Comparison of ENCODE assay signal across 33 cellular contexts in the genomic region with DNA sequence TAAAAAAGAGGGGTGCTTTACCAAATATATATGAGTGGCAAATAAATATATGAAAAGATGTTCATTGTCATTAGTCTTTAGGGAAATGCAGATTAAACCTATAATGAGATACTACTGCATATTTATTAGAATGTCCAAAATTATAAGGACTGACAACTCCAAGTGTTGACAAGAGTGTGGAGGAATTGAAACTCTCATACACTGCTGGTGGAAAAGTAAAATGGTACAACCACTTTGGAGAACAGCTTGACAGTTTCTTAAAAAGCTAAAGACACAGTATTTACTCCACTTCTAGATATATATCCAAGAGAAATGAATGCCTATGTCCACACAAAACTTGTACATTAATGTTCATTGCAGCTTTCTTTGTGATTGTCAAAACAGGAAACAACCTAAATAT. TPM values are rescaled to one million over a fixed set of nuclear protein-coding genes. Genes with fewer than 3 reads are reported as not detected.
"Had no signal": no experiment of that assay in that cellular context is flagged by ENCODE, and none has a peak within 500 bp of the region (broad histone marks: within the 10 kb centered on the region; RNA-seq: fewer than 3 reads in every experiment).

No MANE protein-coding gene starts in this region.

- H3K36me3 Mint-ChIP-seq: activated CD8-positive, alpha-beta memory T cell treated with anti-CD3 and anti-CD28 coated beads, Interleukin-2, amount 10 ng/mL, durations not matched to agents 7 days and 5 days; activated naive CD4-positive, alpha-beta T cell treated with anti-CD3 and anti-CD28 coated beads, Interleukin-2, amount 10 ng/mL, durations not matched to agents 7 days and 5 days; activated naive CD8-positive, alpha-beta T cell had no signal

- FAIRE-seq: RCC 7860 had no signal

- H3K27me3 ChIP-seq: brain microvascular endothelial cell, MG63 had no signal

- H3K36me3 ChIP-seq: brain microvascular endothelial cell, MG63, WERI-Rb-1 had no signal

- H3K27me3 Mint-ChIP-seq: activated CD4-positive, alpha-beta memory T cell treated with anti-CD3 and anti-CD28 coated beads, Interleukin-2, amount 10 ng/mL, durations not matched to agents 7 days and 5 days; activated CD8-positive, alpha-beta memory T cell treated with anti-CD3 and anti-CD28 coated beads, Interleukin-2, amount 10 ng/mL, durations not matched to agents 7 days and 5 days; activated naive CD8-positive, alpha-beta T cell; activated naive CD8-positive, alpha-beta T cell treated with anti-CD3 and anti-CD28 coated beads, Interleukin-2, amount 50 U/mL, for 24 hours; central memory CD8-positive, alpha-beta T cell had no signal

- H3K4me3 Mint-ChIP-seq: activated CD4-positive, alpha-beta memory T cell treated with anti-CD3 and anti-CD28 coated beads, Interleukin-2, amount 10 ng/mL, durations not matched to agents 7 days and 5 days; activated CD8-positive, alpha-beta memory T cell treated with anti-CD3 and anti-CD28 coated beads, Interleukin-2, amount 10 ng/mL, durations not matched to agents 7 days and 5 days; activated naive CD4-positive, alpha-beta T cell treated with anti-CD3 and anti-CD28 coated beads, Interleukin-2, amount 10 ng/mL, durations not matched to agents 7 days and 5 days; activated naive CD8-positive, alpha-beta T cell; activated naive CD8-positive, alpha-beta T cell treated with anti-CD3 and anti-CD28 coated beads, Interleukin-2, amount 50 U/mL, for 24 hours; central memory CD8-positive, alpha-beta T cell had no signal

- ATAC-seq: activated CD8-positive, alpha-beta memory T cell treated with anti-CD3 and anti-CD28 coated beads, Interleukin-2, amount 10 ng/mL, durations not matched to agents 7 days and 5 days; activated naive CD8-positive, alpha-beta T cell treated with anti-CD3 and anti-CD28 coated beads, Interleukin-2, amount 50 U/mL, for 24 hours had no signal

- DNase-seq: activated CD4-positive, alpha-beta memory T cell treated with anti-CD3 and anti-CD28 coated beads, Interleukin-2, amount 10 ng/mL, durations not matched to agents 7 days and 5 days; activated CD4-positive, alpha-beta T cell treated with anti-CD3 and anti-CD28 coated beads for 1 hour; activated CD4-positive, alpha-beta T cell treated with anti-CD3 and anti-CD28 coated beads for 48 hours; activated CD4-positive, CD25-positive, alpha-beta regulatory T cell; activated CD8-positive, alpha-beta memory T cell treated with anti-CD3 and anti-CD28 coated beads for 24 hours; activated CD8-positive, alpha-beta memory T cell treated with anti-CD3 and anti-CD28 coated beads, Interleukin-2, amount 10 ng/mL, durations not matched to agents 7 days and 5 days; activated CD8-positive, alpha-beta memory T cell treated with anti-CD3 and anti-CD28 coated beads, Interleukin-2, amount 50 U/mL, for 48 hours; activated effector memory CD4-positive, alpha-beta T cell treated with Interleukin-2 at 50 U/mL for 16 hours; activated naive CD4-positive, alpha-beta T cell treated with anti-CD3 and anti-CD28 coated beads, Interleukin-2, amount 10 ng/mL, durations not matched to agents 7 days and 5 days; activated naive CD8-positive, alpha-beta T cell treated with anti-CD3 and anti-CD28 coated beads, Interleukin-2, amount 50 U/mL, for 24 hours; activated T-cell treated with anti-CD3 and anti-CD28 coated beads, Interleukin-2, amount 50 U/mL, for 48 hours; brain microvascular endothelial cell; MG63; NCI-H1048; NCI-H1436; NCI-H1694; NCI-H1930; NCI-H2171; NCI-H510A; NCI-H526; NCI-H748 treated with DMSO at 0.1 percent for 48 hours; NK-92 treated with Interleukin-12 subunit alpha and Interleukin-12 subunit beta, amount 100 ng/mL, for 24 hours; PC-9; SIG-M5; SW 1271; T-helper 1 cell; T1000; WERI-Rb-1 had no signal

- H3K9me3 Mint-ChIP-seq: activated naive CD4-positive, alpha-beta T cell treated with anti-CD3 and anti-CD28 coated beads, Interleukin-2, amount 10 ng/mL, durations not matched to agents 7 days and 5 days; activated naive CD8-positive, alpha-beta T cell treated with anti-CD3 and anti-CD28 coated beads, Interleukin-2, amount 50 U/mL, for 24 hours; central memory CD8-positive, alpha-beta T cell had no signal

- H3K9me3 ChIP-seq: MG63 had no signal

- H3K27ac ChIP-seq: brain microvascular endothelial cell, PC-9, RWPE1, WERI-Rb-1 had no signal

- H3K4me3 ChIP-seq: MG63, PC-9 had no signal

- H2AFZ ChIP-seq: PC-9 had no signal

- H3K27ac Mint-ChIP-seq: activated CD4-positive, alpha-beta memory T cell treated with anti-CD3 and anti-CD28 coated beads, Interleukin-2, amount 10 ng/mL, durations not matched to agents 7 days and 5 days; activated CD8-positive, alpha-beta memory T cell treated with anti-CD3 and anti-CD28 coated beads, Interleukin-2, amount 10 ng/mL, durations not matched to agents 7 days and 5 days; activated naive CD4-positive, alpha-beta T cell treated with anti-CD3 and anti-CD28 coated beads, Interleukin-2, amount 10 ng/mL, durations not matched to agents 7 days and 5 days; activated naive CD8-positive, alpha-beta T cell; activated naive CD8-positive, alpha-beta T cell treated with anti-CD3 and anti-CD28 coated beads, Interleukin-2, amount 50 U/mL, for 24 hours had no signal

- H3K4me2 ChIP-seq: PC-9 had no signal

RNA-seq across cellular contexts. Expression of a gene that starts 50.4 kb away (rescaled TPM):
- total RNA-seq: PC-9, SK-MEL-5 had no signal
